ENCODE assay signal across 21 cellular contexts in the genomic region with DNA sequence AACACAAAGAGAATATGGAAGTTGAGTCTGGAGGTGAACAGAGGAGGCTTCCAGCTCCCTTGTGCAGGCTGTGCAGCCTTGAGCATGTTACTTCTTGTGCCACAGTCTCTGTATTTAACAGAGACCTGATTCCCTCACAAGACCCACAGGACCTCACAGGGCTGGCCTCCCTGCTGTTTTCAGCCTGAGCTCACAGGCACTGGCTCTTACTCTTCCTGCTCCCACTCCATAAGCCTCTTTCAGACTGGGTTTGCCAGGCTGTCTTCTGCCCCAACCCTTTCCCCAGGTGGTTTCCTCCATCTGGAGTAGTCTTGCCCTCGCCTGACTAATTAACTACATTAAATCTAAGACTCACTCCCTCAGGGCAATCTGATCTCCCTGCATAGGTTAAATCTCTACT. TPM values are rescaled to one million over a fixed set of nuclear protein-coding genes. Genes with fewer than 3 reads are reported as not detected.
A peak's percentile ranks its signal among the peaks of the same experiment; 100 is the strongest.
DNase-seq lines count a peak whose midpoint lies in the region; ATAC-seq and TF ChIP-seq lines count a peak whose summit lies in the region.
"Had no signal": no experiment of that assay in that cellular context is flagged by ENCODE, and none has a peak within 500 bp of the region (broad histone marks: within the 10 kb centered on the region; RNA-seq: fewer than 3 reads in every experiment).

No MANE protein-coding gene starts in this region.

- no peak for TF ChIP-seq POLR2A in breast epithelium (IDR thresholded peaks at IDR 0.05)

- H2AFZ ChIP-seq in mammary epithelial cell (ENCODE audit: low read depth, low read length) (peak overlapping the region; percentile 64), neuronal stem cell (ENCODE audit: low read length) (no peak overlapping the region)

- no peak overlapping the region for H3K4me3 ChIP-seq in mammary epithelial cell (replicated peaks in 1 of 3; ENCODE audit: insufficient read depth in 1 of 3, low read depth in 2 of 3, low read length in 3 of 3)
- no peak overlapping the region for H3K4me3 ChIP-seq in breast epithelium
- no peak overlapping the region for H3K4me3 ChIP-seq in neuronal stem cell (ENCODE audit: low read length in 2 of 2)

- no peak overlapping the region for H4K91ac ChIP-seq in neuronal stem cell (ENCODE audit: low read depth, low read length, poor library complexity)

- no peak overlapping the region for H3K27ac ChIP-seq in mammary epithelial cell (ENCODE audit: insufficient read depth, low read depth, low read length)
- no peak overlapping the region for H3K27ac ChIP-seq in breast epithelium
- no peak overlapping the region for H3K27ac ChIP-seq in neuronal stem cell (replicated peaks; ENCODE audit: low read length)
- H3K27ac ChIP-seq: C4-2B, KMS-11 had no signal

- no peaks in the 10 kb centered on the region for H3K36me3 ChIP-seq in mammary epithelial cell (ENCODE audit: insufficient read depth, low read length)
- H3K36me3 ChIP-seq in breast epithelium, result no peaks in the 10 kb centered on the region
- H3K36me3 ChIP-seq in neuronal stem cell (replicated peaks in 1 of 2; ENCODE audit: control insufficient read depth in 2 of 2, insufficient read depth in 2 of 2, low read length in 2 of 2), result no peaks in the 10 kb centered on the region

- no peak overlapping the region for H2BK15ac ChIP-seq in neuronal stem cell (ENCODE audit: low read length)

- BruUV-seq in mammary epithelial cell (replicated peaks; lab: Mats Ljungman, UMichigan), result no TSS peak

- H3K9me3 Mint-ChIP-seq in brain (peaks cover 4 to 10% (median 7%) of the 10 kb centered on the region in 5 experiments), progenitor cell of endocrine pancreas (ENCODE audit: low read depth) (peaks cover 5% of the 10 kb centered on the region)

- H3K4ac ChIP-seq in neuronal stem cell (ENCODE audit: low read length), result no peak overlapping the region

- no peak overlapping the region for H3K23ac ChIP-seq in neuronal stem cell (ENCODE audit: low read depth, low read length, poor library complexity)

- H3K27me3 Mint-ChIP-seq in brain (peaks cover 10% of the 10 kb centered on the region), progenitor cell of endocrine pancreas (peaks cover 6% of the 10 kb centered on the region)

- in situ Hi-C loops in mammary epithelial cell (cut with MboI; ENCODE audit: low sequenced_read_pairs in 2 of 2), result no loop called here

- no peaks in the 10 kb centered on the region for H3K79me1 ChIP-seq in neuronal stem cell (ENCODE audit: low read depth, low read length)

- CTCF ChIA-PET in mammary epithelial cell (lab: Charles Lee; ENCODE audit: low non-redundant PET), result no interaction called here

- no peak overlapping the region for H3K9ac ChIP-seq in mammary epithelial cell (ENCODE audit: insufficient read depth, low read length)
- no peak overlapping the region for H3K9ac ChIP-seq in neuronal stem cell (ENCODE audit: low read depth, low read length, poor library complexity)
- H3K9ac ChIP-seq: KMS-11 had no signal

- H3K79me2 ChIP-seq in mammary epithelial cell (ENCODE audit: insufficient read depth, low read length), result no peaks in the 10 kb centered on the region

- intact Hi-C loops in mammary epithelial cell (cut with micrococcal nuclease), result no loop called here
- intact Hi-C loops in breast epithelium (cut with DNase I; ENCODE audit: low total_unique reads), result no loop called here

- TF ChIP-seq CTCF in mammary epithelial cell (conservative IDR thresholded peaks at IDR 0.05 in 1 of 2, IDR thresholded peaks at IDR 0.05 in 1 of 2; ENCODE audit: extremely low read depth in 1 of 2, insufficient read depth in 1 of 2, low read depth in 1 of 2, low read length in 2 of 2) (no peak), breast epithelium (IDR thresholded peaks at IDR 0.05) (no peak), brain (conservative IDR thresholded peaks at IDR 0.05) (no peak), progenitor cell of endocrine pancreas (IDR thresholded peaks at IDR 0.05; ENCODE audit: unreplicated experiment) (no peak)

- H3K27ac Mint-ChIP-seq in brain (peak overlapping the region in 3 of 5 experiments; percentile 3 to 11 (median 10)), progenitor cell of endocrine pancreas (no peak overlapping the region)

- dilution Hi-C loops in mammary epithelial cell (cut with HindIII; ENCODE audit: low sequenced_read_pairs), result no loop called here

- H3K4me1 Mint-ChIP-seq in brain, result peaks cover 14% of the 10 kb centered on the region
- H3K4me1 Mint-ChIP-seq in progenitor cell of endocrine pancreas (ENCODE audit: low read depth), result no peaks in the 10 kb centered on the region

- H3K36me3 Mint-ChIP-seq in brain (no peaks in the 10 kb centered on the region), progenitor cell of endocrine pancreas (ENCODE audit: insufficient read depth) (no peaks in the 10 kb centered on the region)

- no peak overlapping the region for H4K8ac ChIP-seq in neuronal stem cell (ENCODE audit: low read depth, low read length)

- H2BK120ac ChIP-seq in neuronal stem cell (ENCODE audit: low read depth, low read length), result no peak overlapping the region

- ATAC-seq in GM18519 (IDR thresholded peaks at IDR 0.05; ENCODE audit: low FRiP score, unreplicated experiment), result no peak
- ATAC-seq: HepG2, Right ventricle myocardium inferior had no signal

- no peak overlapping the region for H3K18ac ChIP-seq in neuronal stem cell (ENCODE audit: low read length)

- H2BK12ac ChIP-seq in neuronal stem cell (ENCODE audit: low read length), result no peak overlapping the region

- H3K4me2 ChIP-seq in mammary epithelial cell (ENCODE audit: insufficient read depth, low read depth, low read length) (no peak overlapping the region), neuronal stem cell (ENCODE audit: insufficient read depth, low read length, poor library complexity, severe bottlenecking) (no peak overlapping the region)
- H3K4me2 ChIP-seq: KMS-11 had no signal

- H3K14ac ChIP-seq in neuronal stem cell (ENCODE audit: low read length), result no peak overlapping the region

- H3K27me3 ChIP-seq in mammary epithelial cell (ENCODE audit: insufficient read depth, low read length), result no peaks in the 10 kb centered on the region
- H3K27me3 ChIP-seq in breast epithelium, result no peaks in the 10 kb centered on the region
- H3K27me3 ChIP-seq in neuronal stem cell (ENCODE audit: control insufficient read depth in 3 of 3, insufficient read depth in 3 of 3, low read depth in 1 of 3, low read length in 3 of 3), result peaks cover 0 to 4% (median 0%) of the 10 kb centered on the region in 3 experiments

- DNase-seq in mammary epithelial cell (peak; percentile 41), breast epithelium (ENCODE audit: low spot score in 2 of 2) (no peak), iPS-NIHi7 (ENCODE audit: extremely low spot score) (peak; percentile 31), NCI-H748 (lab: John Stamatoyannopoulos, UW; ENCODE audit: unreplicated experiment) (no peak), neuronal stem cell (ENCODE audit: low spot score) (no peak), progenitor cell of endocrine pancreas (ENCODE audit: low spot score, unreplicated experiment) (no peak)
- DNase-seq: Caco-2, DMS79 treated with DMSO at 0.1 percent for 48 hours, GDM1, NCI-H1105 treated with DMSO at 0.1 percent for 48 hours, NCI-H187 treated with DMSO at 0.1 percent for 48 hours, NCI-H2227 treated with DMSO at 0.1 percent for 48 hours, NCI-H526 treated with DMSO at 0.1 percent for 48 hours had no signal

- no peak overlapping the region for H2BK5ac ChIP-seq in neuronal stem cell (ENCODE audit: low read length)

- 63% methylated on average over 1 of the region's 1 CpG for WGBS in mammary epithelial cell (ENCODE audit: low coverage, missing lambda C conversion rate)
- no CpG with 5 or more reads among the region's 1 CpG for WGBS in neuronal stem cell (ENCODE audit: extremely low coverage in 2 of 2, insufficient read length in 2 of 2, insufficient replicate concordance in 1 of 2), 2 donors

- H3K9me3 ChIP-seq in mammary epithelial cell (replicated peaks; ENCODE audit: insufficient read depth, low read length), result peaks cover 3% of the 10 kb centered on the region
- peaks cover 0 to 2% of the 10 kb centered on the region in 2 donors for H3K9me3 ChIP-seq in breast epithelium
- peaks cover 0 to 3% of the 10 kb centered on the region in 2 donors for H3K9me3 ChIP-seq in neuronal stem cell (replicated peaks in 1 of 2; ENCODE audit: control insufficient read depth in 2 of 2, insufficient read depth in 1 of 2, low read depth in 1 of 2, low read length in 2 of 2)
- H3K9me3 ChIP-seq: Caco-2 had no signal

- no peak overlapping the region for H2AK5ac ChIP-seq in neuronal stem cell (ENCODE audit: low read depth, low read length)

- H3K4me1 ChIP-seq in mammary epithelial cell (ENCODE audit: insufficient read depth, low read length), result peaks cover 9% of the 10 kb centered on the region
- H3K4me1 ChIP-seq in breast epithelium, result no peaks in the 10 kb centered on the region
- peaks cover 0 to 2% of the 10 kb centered on the region in 2 donors for H3K4me1 ChIP-seq in neuronal stem cell (ENCODE audit: control insufficient read depth in 2 of 2, insufficient read depth in 1 of 2, low read depth in 1 of 2, low read length in 2 of 2)
- H3K4me1 ChIP-seq: Caco-2 had no signal

- H3K4me3 Mint-ChIP-seq in brain, result no peak overlapping the region
- H3K4me3 Mint-ChIP-seq in progenitor cell of endocrine pancreas (ENCODE audit: low read depth), result no peak overlapping the region

- no peaks in the 10 kb centered on the region for H4K20me1 ChIP-seq in mammary epithelial cell (ENCODE audit: insufficient read depth, low read length)

RNA-seq across cellular contexts. Expression of gene SPATA31E1, which starts 28.8 kb away (rescaled TPM):
- total RNA-seq in mammary epithelial cell (not detected), breast epithelium (not detected), progenitor cell of endocrine pancreas (not detected in 2 replicates)
- polyA plus RNA-seq in mammary epithelial cell (not detected), brain (ENCODE audit: insufficient read depth, low read depth, low replicate concordance) (not detected)
- polyA minus RNA-seq in mammary epithelial cell, result not detected
- polyA plus RNA-seq in neuronal stem cell (2013, experiment 1 of 2), result 0.01 TPM
- 0.03 TPM for polyA plus RNA-seq in neuronal stem cell (2013, experiment 2 of 2)
- total RNA-seq: Caco-2, H4, HepG2, MCF 10A, Right ventricle myocardium inferior had no signal
- polyA plus RNA-seq: HepG2 had no signal

Comparison
In these comparisons a context has a peak if more than half of its experiments do, and no peak if none do; other contexts are left out.
1. DNase-seq: peak in mammary epithelial cell (single experiment) and iPS-NIHi7 (single experiment); none in breast epithelium (0 of 2), NCI-H748 (single experiment), neuronal stem cell (single experiment) and progenitor cell of endocrine pancreas (single experiment).